Comparison of ENCODE assay signal across 1 cellular context in the genomic region with DNA sequence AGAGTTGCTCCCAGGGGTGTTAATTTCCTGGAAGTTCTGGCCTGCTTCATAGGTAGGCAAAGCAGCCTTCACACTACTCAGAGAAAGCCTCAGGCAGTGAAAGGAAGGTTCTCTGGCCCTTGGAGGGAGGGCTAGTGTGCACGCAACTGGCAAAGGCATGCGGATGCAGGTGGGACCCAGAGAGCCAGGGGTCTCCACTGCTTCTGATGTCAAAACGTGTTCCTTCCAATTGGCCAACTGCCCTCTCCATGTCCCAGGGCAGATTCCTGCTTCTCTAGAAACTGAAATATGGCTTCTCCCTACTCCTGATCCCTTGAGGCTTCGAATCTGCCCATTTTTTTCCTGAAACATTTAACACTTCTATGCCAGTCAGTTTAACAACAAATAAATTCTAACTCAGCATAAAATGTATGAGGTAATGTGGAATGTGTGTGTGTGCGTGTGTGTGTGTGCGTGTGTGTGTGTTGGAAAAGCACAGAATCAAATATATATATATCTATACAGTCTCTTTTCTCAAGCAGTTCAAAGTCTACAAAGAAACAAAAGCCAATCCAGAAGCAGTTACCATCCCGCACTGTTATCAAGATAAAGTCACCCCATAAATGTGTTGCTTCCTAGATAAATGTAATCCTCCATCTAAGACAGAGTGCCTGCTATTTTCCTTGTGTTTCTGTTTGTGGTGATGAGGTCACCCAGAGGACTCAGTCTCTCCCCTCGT.
TF ChIP-seq lines count a peak whose summit lies in the region.

No MANE protein-coding gene starts in this region.

TF ChIP-seq in K562, 482 proteins besides CTCF, POLR2A, EP300 and RAD21 (continued from another document and continues in another):
- TF ChIP-seq, protein P1, sequence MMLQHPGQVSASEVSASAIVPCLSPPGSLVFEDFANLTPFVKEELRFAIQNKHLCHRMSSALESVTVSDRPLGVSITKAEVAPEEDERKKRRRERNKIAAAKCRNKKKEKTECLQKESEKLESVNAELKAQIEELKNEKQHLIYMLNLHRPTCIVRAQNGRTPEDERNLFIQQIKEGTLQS (IDR thresholded peaks at IDR 0.05) = peak; percentile 95
- TF ChIP-seq, protein P1 (CRISPR knock-in tag; conservative IDR thresholded peaks at IDR 0.05) = no peak
- TF ChIP-seq, protein P2, sequence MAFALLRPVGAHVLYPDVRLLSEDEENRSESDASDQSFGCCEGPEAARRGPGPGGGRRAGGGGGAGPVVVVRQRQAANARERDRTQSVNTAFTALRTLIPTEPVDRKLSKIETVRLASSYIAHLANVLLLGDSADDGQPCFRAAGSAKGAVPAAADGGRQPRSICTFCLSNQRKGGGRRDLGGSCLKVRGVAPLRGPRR (CRISPR knock-in tag; IDR thresholded peaks at IDR 0.05) = no peak
- TF ChIP-seq, protein P3, sequence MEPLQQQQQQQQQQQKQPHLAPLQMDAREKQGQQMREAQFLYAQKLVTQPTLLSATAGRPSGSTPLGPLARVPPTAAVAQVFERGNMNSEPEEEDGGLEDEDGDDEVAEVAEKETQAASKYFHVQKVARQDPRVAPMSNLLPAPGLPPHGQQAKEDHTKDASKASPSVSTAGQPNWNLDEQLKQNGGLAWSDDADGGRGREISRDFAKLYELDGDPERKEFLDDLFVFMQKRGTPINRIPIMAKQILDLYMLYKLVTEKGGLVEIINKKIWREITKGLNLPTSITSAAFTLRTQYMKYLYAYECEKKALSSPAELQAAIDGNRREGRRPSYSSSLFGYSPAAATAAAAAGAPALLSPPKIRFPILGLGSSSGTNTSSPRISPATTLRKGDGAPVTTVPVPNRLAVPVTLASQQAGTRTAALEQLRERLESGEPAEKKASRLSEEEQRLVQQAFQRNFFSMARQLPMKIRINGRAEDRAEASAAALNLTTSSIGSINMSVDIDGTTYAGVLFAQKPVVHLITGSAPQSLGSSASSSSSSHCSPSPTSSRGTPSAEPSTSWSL (CRISPR knock-in tag; IDR thresholded peaks at IDR 0.05; ENCODE audit: borderline replicate concordance) = no peak
- TF ChIP-seq CEBPB (tag; IDR thresholded peaks at IDR 0.05) (no peak), TOE1 (IDR thresholded peaks at IDR 0.05; ENCODE audit: borderline replicate concordance) (no peak; the same call in 1 of the 2 replicates), TOE1 (CRISPR knock-in tag; IDR thresholded peaks at IDR 0.05; ENCODE audit: borderline replicate concordance, low read depth) (no peak), PTRF (tag; IDR thresholded peaks at IDR 0.05) (no peak), TEAD1 (CRISPR knock-in tag; IDR thresholded peaks at IDR 0.05) (peak; percentile 70 to 73; a peak in 2 of 4 replicates), ZNF717 (CRISPR knock-in tag; IDR thresholded peaks at IDR 0.05) (no peak), ADNP (tag; IDR thresholded peaks at IDR 0.05) (no peak), L3MBTL2 (IDR thresholded peaks at IDR 0.05) (peak; percentile 58; the same call in 1 of the 2 replicates), HNRNPLL (IDR thresholded peaks at IDR 0.05; ENCODE audit: low read depth, low read length, poor library complexity, severe bottlenecking) (no peak), MEIS2 (IDR thresholded peaks at IDR 0.05; ENCODE audit: partially characterized antibody) (peak; percentile 35), TCF7L2 (IDR thresholded peaks at IDR 0.05; ENCODE audit: low read depth, low read length) (no peak), ZNF217 (CRISPR knock-in tag; IDR thresholded peaks at IDR 0.05) (no peak), CHCHD3 (CRISPR knock-in tag; IDR thresholded peaks at IDR 0.05) (no peak), CCNT2 (IDR thresholded peaks at IDR 0.05; ENCODE audit: borderline replicate concordance, extremely low read depth, insufficient read length, low read depth, low read length) (peak; percentile 74), NFXL1 (CRISPR knock-in tag; IDR thresholded peaks at IDR 0.05) (no peak), NFRKB (IDR thresholded peaks at IDR 0.05; ENCODE audit: low read depth) (peak; percentile 22; the same call in 1 of the 2 replicates), TSC22D4 (tag; IDR thresholded peaks at IDR 0.05) (no peak)
- TF ChIP-seq, protein P4, sequence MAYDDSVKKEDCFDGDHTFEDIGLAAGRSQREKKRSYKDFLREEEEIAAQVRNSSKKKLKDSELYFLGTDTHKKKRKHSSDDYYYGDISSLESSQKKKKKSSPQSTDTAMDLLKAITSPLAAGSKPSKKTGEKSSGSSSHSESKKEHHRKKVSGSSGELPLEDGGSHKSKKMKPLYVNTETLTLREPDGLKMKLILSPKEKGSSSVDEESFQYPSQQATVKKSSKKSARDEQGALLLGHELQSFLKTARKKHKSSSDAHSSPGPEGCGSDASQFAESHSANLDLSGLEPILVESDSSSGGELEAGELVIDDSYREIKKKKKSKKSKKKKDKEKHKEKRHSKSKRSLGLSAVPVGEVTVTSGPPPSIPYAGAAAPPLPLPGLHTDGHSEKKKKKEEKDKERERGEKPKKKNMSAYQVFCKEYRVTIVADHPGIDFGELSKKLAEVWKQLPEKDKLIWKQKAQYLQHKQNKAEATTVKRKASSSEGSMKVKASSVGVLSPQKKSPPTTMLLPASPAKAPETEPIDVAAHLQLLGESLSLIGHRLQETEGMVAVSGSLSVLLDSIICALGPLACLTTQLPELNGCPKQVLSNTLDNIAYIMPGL (CRISPR knock-in tag; IDR thresholded peaks at IDR 0.05) = no peak
- TF ChIP-seq, protein P5, sequence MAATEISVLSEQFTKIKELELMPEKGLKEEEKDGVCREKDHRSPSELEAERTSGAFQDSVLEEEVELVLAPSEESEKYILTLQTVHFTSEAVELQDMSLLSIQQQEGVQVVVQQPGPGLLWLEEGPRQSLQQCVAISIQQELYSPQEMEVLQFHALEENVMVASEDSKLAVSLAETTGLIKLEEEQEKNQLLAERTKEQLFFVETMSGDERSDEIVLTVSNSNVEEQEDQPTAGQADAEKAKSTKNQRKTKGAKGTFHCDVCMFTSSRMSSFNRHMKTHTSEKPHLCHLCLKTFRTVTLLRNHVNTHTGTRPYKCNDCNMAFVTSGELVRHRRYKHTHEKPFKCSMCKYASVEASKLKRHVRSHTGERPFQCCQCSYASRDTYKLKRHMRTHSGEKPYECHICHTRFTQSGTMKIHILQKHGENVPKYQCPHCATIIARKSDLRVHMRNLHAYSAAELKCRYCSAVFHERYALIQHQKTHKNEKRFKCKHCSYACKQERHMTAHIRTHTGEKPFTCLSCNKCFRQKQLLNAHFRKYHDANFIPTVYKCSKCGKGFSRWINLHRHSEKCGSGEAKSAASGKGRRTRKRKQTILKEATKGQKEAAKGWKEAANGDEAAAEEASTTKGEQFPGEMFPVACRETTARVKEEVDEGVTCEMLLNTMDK (IDR thresholded peaks at IDR 0.05; ENCODE audit: borderline replicate concordance, insufficient read depth, low read depth, low read length, poor library complexity, severe bottlenecking) = no peak
- TF ChIP-seq, protein P6, sequence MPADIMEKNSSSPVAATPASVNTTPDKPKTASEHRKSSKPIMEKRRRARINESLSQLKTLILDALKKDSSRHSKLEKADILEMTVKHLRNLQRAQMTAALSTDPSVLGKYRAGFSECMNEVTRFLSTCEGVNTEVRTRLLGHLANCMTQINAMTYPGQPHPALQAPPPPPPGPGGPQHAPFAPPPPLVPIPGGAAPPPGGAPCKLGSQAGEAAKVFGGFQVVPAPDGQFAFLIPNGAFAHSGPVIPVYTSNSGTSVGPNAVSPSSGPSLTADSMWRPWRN (IDR thresholded peaks at IDR 0.05; ENCODE audit: low read depth) = no peak
- TF ChIP-seq, protein P7, sequence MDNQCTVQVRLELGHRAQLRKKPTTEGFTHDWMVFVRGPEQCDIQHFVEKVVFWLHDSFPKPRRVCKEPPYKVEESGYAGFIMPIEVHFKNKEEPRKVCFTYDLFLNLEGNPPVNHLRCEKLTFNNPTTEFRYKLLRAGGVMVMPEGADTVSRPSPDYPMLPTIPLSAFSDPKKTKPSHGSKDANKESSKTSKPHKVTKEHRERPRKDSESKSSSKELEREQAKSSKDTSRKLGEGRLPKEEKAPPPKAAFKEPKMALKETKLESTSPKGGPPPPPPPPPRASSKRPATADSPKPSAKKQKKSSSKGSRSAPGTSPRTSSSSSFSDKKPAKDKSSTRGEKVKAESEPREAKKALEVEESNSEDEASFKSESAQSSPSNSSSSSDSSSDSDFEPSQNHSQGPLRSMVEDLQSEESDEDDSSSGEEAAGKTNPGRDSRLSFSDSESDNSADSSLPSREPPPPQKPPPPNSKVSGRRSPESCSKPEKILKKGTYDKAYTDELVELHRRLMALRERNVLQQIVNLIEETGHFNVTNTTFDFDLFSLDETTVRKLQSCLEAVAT (IDR thresholded peaks at IDR 0.05) = peak in 1 of 2 experiments; percentile 38; a peak in 1 of 4 replicates
- TF ChIP-seq, protein P8, sequence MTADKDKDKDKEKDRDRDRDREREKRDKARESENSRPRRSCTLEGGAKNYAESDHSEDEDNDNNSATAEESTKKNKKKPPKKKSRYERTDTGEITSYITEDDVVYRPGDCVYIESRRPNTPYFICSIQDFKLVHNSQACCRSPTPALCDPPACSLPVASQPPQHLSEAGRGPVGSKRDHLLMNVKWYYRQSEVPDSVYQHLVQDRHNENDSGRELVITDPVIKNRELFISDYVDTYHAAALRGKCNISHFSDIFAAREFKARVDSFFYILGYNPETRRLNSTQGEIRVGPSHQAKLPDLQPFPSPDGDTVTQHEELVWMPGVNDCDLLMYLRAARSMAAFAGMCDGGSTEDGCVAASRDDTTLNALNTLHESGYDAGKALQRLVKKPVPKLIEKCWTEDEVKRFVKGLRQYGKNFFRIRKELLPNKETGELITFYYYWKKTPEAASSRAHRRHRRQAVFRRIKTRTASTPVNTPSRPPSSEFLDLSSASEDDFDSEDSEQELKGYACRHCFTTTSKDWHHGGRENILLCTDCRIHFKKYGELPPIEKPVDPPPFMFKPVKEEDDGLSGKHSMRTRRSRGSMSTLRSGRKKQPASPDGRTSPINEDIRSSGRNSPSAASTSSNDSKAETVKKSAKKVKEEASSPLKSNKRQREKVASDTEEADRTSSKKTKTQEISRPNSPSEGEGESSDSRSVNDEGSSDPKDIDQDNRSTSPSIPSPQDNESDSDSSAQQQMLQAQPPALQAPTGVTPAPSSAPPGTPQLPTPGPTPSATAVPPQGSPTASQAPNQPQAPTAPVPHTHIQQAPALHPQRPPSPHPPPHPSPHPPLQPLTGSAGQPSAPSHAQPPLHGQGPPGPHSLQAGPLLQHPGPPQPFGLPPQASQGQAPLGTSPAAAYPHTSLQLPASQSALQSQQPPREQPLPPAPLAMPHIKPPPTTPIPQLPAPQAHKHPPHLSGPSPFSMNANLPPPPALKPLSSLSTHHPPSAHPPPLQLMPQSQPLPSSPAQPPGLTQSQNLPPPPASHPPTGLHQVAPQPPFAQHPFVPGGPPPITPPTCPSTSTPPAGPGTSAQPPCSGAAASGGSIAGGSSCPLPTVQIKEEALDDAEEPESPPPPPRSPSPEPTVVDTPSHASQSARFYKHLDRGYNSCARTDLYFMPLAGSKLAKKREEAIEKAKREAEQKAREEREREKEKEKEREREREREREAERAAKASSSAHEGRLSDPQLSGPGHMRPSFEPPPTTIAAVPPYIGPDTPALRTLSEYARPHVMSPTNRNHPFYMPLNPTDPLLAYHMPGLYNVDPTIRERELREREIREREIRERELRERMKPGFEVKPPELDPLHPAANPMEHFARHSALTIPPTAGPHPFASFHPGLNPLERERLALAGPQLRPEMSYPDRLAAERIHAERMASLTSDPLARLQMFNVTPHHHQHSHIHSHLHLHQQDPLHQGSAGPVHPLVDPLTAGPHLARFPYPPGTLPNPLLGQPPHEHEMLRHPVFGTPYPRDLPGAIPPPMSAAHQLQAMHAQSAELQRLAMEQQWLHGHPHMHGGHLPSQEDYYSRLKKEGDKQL (CRISPR knock-in tag; IDR thresholded peaks at IDR 0.05; ENCODE audit: borderline replicate concordance) = no peak
- TF ChIP-seq, protein P9, sequence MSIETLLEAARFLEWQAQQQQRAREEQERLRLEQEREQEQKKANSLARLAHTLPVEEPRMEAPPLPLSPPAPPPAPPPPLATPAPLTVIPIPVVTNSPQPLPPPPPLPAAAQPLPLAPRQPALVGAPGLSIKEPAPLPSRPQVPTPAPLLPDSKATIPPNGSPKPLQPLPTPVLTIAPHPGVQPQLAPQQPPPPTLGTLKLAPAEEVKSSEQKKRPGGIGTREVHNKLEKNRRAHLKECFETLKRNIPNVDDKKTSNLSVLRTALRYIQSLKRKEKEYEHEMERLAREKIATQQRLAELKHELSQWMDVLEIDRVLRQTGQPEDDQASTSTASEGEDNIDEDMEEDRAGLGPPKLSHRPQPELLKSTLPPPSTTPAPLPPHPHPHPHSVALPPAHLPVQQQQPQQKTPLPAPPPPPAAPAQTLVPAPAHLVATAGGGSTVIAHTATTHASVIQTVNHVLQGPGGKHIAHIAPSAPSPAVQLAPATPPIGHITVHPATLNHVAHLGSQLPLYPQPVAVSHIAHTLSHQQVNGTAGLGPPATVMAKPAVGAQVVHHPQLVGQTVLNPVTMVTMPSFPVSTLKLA (conservative IDR thresholded peaks at IDR 0.05) = peak in 1 of 2 experiments; percentile 41; a peak in 1 of 4 replicates
- TF ChIP-seq, protein P10, sequence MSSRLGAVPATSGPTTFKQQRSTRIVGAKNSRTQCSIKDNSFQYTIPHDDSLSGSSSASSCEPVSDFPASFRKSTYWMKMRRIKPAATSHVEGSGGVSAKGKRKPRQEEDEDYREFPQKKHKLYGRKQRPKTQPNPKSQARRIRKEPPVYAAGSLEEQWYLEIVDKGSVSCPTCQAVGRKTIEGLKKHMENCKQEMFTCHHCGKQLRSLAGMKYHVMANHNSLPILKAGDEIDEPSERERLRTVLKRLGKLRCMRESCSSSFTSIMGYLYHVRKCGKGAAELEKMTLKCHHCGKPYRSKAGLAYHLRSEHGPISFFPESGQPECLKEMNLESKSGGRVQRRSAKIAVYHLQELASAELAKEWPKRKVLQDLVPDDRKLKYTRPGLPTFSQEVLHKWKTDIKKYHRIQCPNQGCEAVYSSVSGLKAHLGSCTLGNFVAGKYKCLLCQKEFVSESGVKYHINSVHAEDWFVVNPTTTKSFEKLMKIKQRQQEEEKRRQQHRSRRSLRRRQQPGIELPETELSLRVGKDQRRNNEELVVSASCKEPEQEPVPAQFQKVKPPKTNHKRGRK (tag; IDR thresholded peaks at IDR 0.05) = no peak
- TF ChIP-seq, protein P11, sequence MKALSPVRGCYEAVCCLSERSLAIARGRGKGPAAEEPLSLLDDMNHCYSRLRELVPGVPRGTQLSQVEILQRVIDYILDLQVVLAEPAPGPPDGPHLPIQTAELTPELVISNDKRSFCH (CRISPR knock-in tag; IDR thresholded peaks at IDR 0.05) = no peak
- TF ChIP-seq, protein P11 (tag; IDR thresholded peaks at IDR 0.05) = peak; percentile 86
